In the genomic region with DNA sequence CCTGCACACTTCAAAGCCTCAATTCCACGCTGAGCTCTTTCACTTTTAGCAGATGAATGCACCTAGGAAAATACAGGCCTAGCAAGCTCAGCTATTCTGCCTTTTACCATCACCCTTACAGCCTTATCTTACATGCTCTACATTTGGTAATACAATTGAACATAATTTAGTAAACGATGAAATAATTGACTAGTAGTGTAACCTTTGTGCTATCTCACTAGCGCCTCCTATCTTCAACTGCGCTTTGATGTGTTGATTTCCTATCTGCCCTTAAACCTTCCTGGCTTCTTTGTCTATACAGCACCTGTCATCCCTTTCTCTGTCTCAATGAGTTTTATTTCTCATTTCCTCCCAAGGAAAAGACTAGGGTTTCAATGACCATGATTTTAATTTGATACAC, we compare ENCODE assay signal across 9 cellular contexts.
DNase-seq lines count a peak whose midpoint lies in the region; ATAC-seq and TF ChIP-seq lines count a peak whose summit lies in the region.
"Had no signal": no experiment of that assay in that cellular context is flagged by ENCODE, and none has a peak within 500 bp of the region (broad histone marks: within the 10 kb centered on the region; RNA-seq: fewer than 3 reads in every experiment).

No MANE protein-coding gene starts in this region.

- DNase-seq in left kidney (ENCODE audit: low read depth, low spot score), result peak; percentile 5
- DNase-seq in activated gamma-delta T cell (lab: John Stamatoyannopoulos, UW), result no peak
- DNase-seq in stimulated activated naive CD4-positive, alpha-beta T cell treated with Interleukin-2 at 50 U/mL for 16 hours (lab: John Stamatoyannopoulos, UW), result no peak
- DNase-seq in ovary, result no peak
- DNase-seq: activated CD8-positive, alpha-beta memory T cell treated with anti-CD3 and anti-CD28 coated beads for 24 hours; NCI-H1105 had no signal

- H3K9me3 ChIP-seq in ovary, result no peaks in the 10 kb centered on the region

- H3K36me3 ChIP-seq in ovary, result no peaks in the 10 kb centered on the region

- no peak for TF ChIP-seq EP300 in ovary (IDR thresholded peaks at IDR 0.05)

- TF ChIP-seq POLR2A in ovary (IDR thresholded peaks at IDR 0.05), result no peak

- no peaks in the 10 kb centered on the region for H3K4me1 ChIP-seq in ovary (ENCODE audit: insufficient read depth)

- intact Hi-C loops in ovary (cut with DNase I), result no loop called here

- peak; percentile 20 for ATAC-seq in GM18909 (IDR thresholded peaks at IDR 0.05; ENCODE audit: poor library complexity, unreplicated experiment)
- peak; percentile 18 for ATAC-seq in HG02610 (IDR thresholded peaks at IDR 0.05; ENCODE audit: unreplicated experiment)

- 54 to 73% (median 57%) methylated on average over 4 of the region's 4 CpGs for WGBS in ovary, 3 donors

- H3K27me3 ChIP-seq in ovary, result no peaks in the 10 kb centered on the region

- H3K4me3 ChIP-seq in ovary, result no peak overlapping the region

- H3K27ac ChIP-seq in ovary, result no peak overlapping the region

- TF ChIP-seq CTCF in LNCAP (IDR thresholded peaks at IDR 0.05) (0 out of 2 replicates have a peak, but pooled peaks have one; percentile 18), ovary (IDR thresholded peaks at IDR 0.05) (no peak)
